8 cellular contexts compared by ENCODE assay signal in the genomic region with DNA sequence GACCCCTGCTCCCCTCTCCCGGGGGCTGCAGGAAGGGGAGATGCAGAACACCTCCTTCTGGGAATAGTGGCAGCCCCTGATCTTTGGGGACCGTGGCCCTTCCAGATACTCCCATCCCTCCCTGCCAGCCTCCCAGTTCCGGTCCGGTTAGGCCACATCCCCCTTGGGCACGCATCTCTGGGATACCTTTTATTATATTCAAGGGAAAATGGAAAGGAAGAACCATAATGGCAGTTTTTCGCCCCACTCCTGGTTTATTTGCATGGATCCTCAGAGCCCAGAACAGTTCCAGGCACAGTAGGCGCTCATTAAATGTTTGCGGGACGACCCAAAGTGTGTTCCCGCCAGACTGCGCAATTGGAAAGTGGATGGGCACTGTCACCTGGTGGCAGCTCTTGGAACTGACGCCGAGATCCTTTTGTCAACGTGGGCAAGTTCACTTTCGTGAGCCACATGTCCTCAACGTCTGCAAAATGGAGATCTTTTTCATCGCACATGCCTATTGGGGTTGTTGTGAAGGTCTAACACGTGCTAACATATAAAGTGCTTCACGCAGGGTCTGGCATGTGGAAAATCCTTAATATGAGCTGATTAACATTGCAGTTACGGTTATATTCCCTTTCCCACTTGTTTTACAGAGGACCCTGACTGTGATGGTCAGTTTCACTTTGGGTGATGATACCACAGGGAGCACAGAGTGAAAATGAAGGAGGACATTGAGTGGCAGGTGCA. TPM values are rescaled to one million over a fixed set of nuclear protein-coding genes. Genes with fewer than 3 reads are reported as not detected.
A peak's percentile ranks its signal among the peaks of the same experiment; 100 is the strongest.
DNase-seq lines count a peak whose midpoint lies in the region; ATAC-seq and TF ChIP-seq lines count a peak whose summit lies in the region.

No MANE protein-coding gene starts in this region.

- H3K9ac ChIP-seq in Karpas-422 (ENCODE audit: low read length) = no peak overlapping the region

- H3K9me3 ChIP-seq in Karpas-422 (ENCODE audit: low read length) = no peaks in the 10 kb centered on the region

- H3K4me1 ChIP-seq in Karpas-422 (ENCODE audit: low read length) = no peaks in the 10 kb centered on the region

- H4K20me1 ChIP-seq in Karpas-422 (ENCODE audit: insufficient read depth, low read depth, low read length) = no peaks in the 10 kb centered on the region

- no peaks in the 10 kb centered on the region for H3K27me3 ChIP-seq in Karpas-422 (ENCODE audit: low read length)

- TF ChIP-seq CTCF in foreskin fibroblast (IDR thresholded peaks at IDR 0.05; ENCODE audit: low read depth, low read length) = peak; percentile 99

- no peaks in the 10 kb centered on the region for H3K36me3 ChIP-seq in Karpas-422 (ENCODE audit: insufficient read depth, low read length)

- H2AFZ ChIP-seq in Karpas-422 (ENCODE audit: low read length) = no peak overlapping the region

- DNase-seq in A172 (ENCODE audit: low spot score) (peak; percentile 76), Karpas-422 (peak; percentile 69), SIG-M5 (lab: John Stamatoyannopoulos, UW) (peak; percentile 3), foreskin fibroblast (peak; percentile 65 to 88), nucleus accumbens (lab: John Stamatoyannopoulos, UW) (peak in 52 of 56 donors; percentile 16 to 90 (median 73)), stromal cell of bone marrow (ENCODE audit: low read depth) (peak; percentile 38)
- peak; percentile 65 for DNase-seq in activated T-helper 9 cell treated with anti-CD3 and anti-CD28 coated beads, Interleukin-2, amount 50 U/mL, for 16 hours (ENCODE audit: low read depth)

- H3K4me3 ChIP-seq in Karpas-422 (ENCODE audit: low read length) = no peak overlapping the region
- peak overlapping the region in 1 of 2 donors; percentile 25 for H3K4me3 ChIP-seq in foreskin fibroblast (ENCODE audit: low read depth in 1 of 2, low read length in 2 of 2)

- ATAC-seq in GM18511 (IDR thresholded peaks at IDR 0.05; ENCODE audit: unreplicated experiment) = peak; percentile 62

- H3K9me2 ChIP-seq in Karpas-422 (replicated peaks; ENCODE audit: insufficient read depth, low read length) = no peaks in the 10 kb centered on the region

- H3K4me2 ChIP-seq in Karpas-422 (ENCODE audit: low read depth, low read length, poor library complexity, severe bottlenecking) = no peak overlapping the region

- H3K79me2 ChIP-seq in Karpas-422 (ENCODE audit: low read length) = no peaks in the 10 kb centered on the region

- no peak overlapping the region for H3K27ac ChIP-seq in Karpas-422 (ENCODE audit: low read length)

RNA-seq across cellular contexts. Expression of a gene that starts 1.6 kb away (rescaled TPM):
- total RNA-seq in A172 (2014; rRNA removed; shearing (Covaris generic)) = 23.9 and 41.0 TPM in 2 replicates
- not detected in 2 replicates for total RNA-seq in Karpas-422 (2014; rRNA removed; shearing (Covaris generic); ENCODE audit: low replicate concordance)

Comparison
In these comparisons a context has a peak if more than half of its experiments do, and no peak if none do; other contexts are left out.
1. DNase-seq: peak in every context shown above with its lines; median percentile 76 in foreskin fibroblast; 76 in A172; 73 in nucleus accumbens; 69 in Karpas-422; 65 in activated T-helper 9 cell treated with anti-CD3 and anti-CD28 coated beads, Interleukin-2, amount 50 U/mL, for 16 hours; 38 in stromal cell of bone marrow; 3 in SIG-M5.
2. RNA of a gene that starts 1.6 kb away (total RNA-seq): 23.9 to 41.0 TPM in A172; not detected in Karpas-422; every median in the first group is over 10 times any median in the second.